1 cellular context compared by ENCODE assay signal in genomic region chr2:147181351-147182029, GRCh38.
TF ChIP-seq lines count a peak whose summit lies in the region.

No MANE protein-coding gene starts in this region.

TF ChIP-seq in GM12878, 131 proteins besides CTCF, POLR2A, EP300 and RAD21 (continued from another document):
- TF ChIP-seq E4F1 (IDR thresholded peaks at IDR 0.05; ENCODE audit: borderline replicate concordance, partially characterized antibody) (no peak), SKIL (IDR thresholded peaks at IDR 0.05; ENCODE audit: low read depth, poor library complexity, severe bottlenecking) (peak; percentile 22), PML (IDR thresholded peaks at IDR 0.05; ENCODE audit: low read length) (peak; percentile 66), BMI1 (IDR thresholded peaks at IDR 0.05; ENCODE audit: borderline replicate concordance) (no peak), MTA3 (IDR thresholded peaks at IDR 0.05; ENCODE audit: borderline replicate concordance, low read length) (peak; percentile 8; the same call in 1 of the 2 replicates), RUNX3 (IDR thresholded peaks at IDR 0.05; ENCODE audit: low read length) (peak; percentile 71), RAD51 (IDR thresholded peaks at IDR 0.05) (no peak), REST (IDR thresholded peaks at IDR 0.05; ENCODE audit: low read depth, low read length) (no peak), SUPT20H (IDR thresholded peaks at IDR 0.05; ENCODE audit: borderline replicate concordance, control insufficient read depth, low read depth, low read length) (no peak), ASH2L (IDR thresholded peaks at IDR 0.05; ENCODE audit: borderline replicate concordance, low read depth) (0 out of 2 replicates have a peak, but pooled peaks have one; percentile 52), TCF7 (IDR thresholded peaks at IDR 0.05; ENCODE audit: borderline replicate concordance) (no peak), IRF4 (IDR thresholded peaks at IDR 0.05; ENCODE audit: low read depth, low read length) (peak; percentile 33; the same call in 1 of the 2 replicates), BRCA1 (IDR thresholded peaks at IDR 0.05; ENCODE audit: low read depth, low read length) (no peak), TCF12 (IDR thresholded peaks at IDR 0.05; ENCODE audit: low read depth, low read length) (peak; percentile 24; the same call in 1 of the 2 replicates), RCOR1 (conservative IDR thresholded peaks at IDR 0.05; ENCODE audit: low read depth, low read length) (no peak), IKZF2 (IDR thresholded peaks at IDR 0.05) (peak in 1 of 2 experiments; percentile 27; a peak in 1 of 4 replicates), ZNF622 (IDR thresholded peaks at IDR 0.05) (no peak), ATF2 (IDR thresholded peaks at IDR 0.05; ENCODE audit: low read length) (peak; percentile 88), JUNB (IDR thresholded peaks at IDR 0.05) (peak; percentile 60), NRF1 (conservative IDR thresholded peaks at IDR 0.05; ENCODE audit: low read depth, low read length) (no peak), SREBF1 (IDR thresholded peaks at IDR 0.05; ENCODE audit: low read length) (no peak), GABPA (IDR thresholded peaks at IDR 0.05; ENCODE audit: low read depth) (no peak), IKZF1 (conservative IDR thresholded peaks at IDR 0.05) (no peak; the same call in 1 of the 2 replicates), FOS (IDR thresholded peaks at IDR 0.05; ENCODE audit: borderline replicate concordance, extremely low read depth, insufficient read length) (no peak), STAT3 (IDR thresholded peaks at IDR 0.05; ENCODE audit: low read depth, low read length) (0 out of 2 replicates have a peak, but pooled peaks have one; percentile 24), NR2F1 (conservative IDR thresholded peaks at IDR 0.05) (no peak), MEF2A (IDR thresholded peaks at IDR 0.05; ENCODE audit: insufficient read depth, low read depth, low read length) (0 out of 2 replicates have a peak, but pooled peaks have one; percentile 13), SP1 (IDR thresholded peaks at IDR 0.05; ENCODE audit: low read depth, low read length) (no peak), ESRRA (IDR thresholded peaks at IDR 0.05; ENCODE audit: low read length) (no peak), E2F4 (IDR thresholded peaks at IDR 0.05; ENCODE audit: low read depth, low read length) (no peak), CEBPB (IDR thresholded peaks at IDR 0.05; ENCODE audit: borderline replicate concordance in 1 of 2, low read depth in 2 of 2, low read length in 2 of 2) (peak in 1 of 2 experiments; percentile 70; a peak in 1 of 4 replicates), MLLT1 (IDR thresholded peaks at IDR 0.05) (no peak), KLF5 (IDR thresholded peaks at IDR 0.05; ENCODE audit: partially characterized antibody) (no peak), BCL11A (IDR thresholded peaks at IDR 0.05; ENCODE audit: low read depth, low read length) (0 out of 2 replicates have a peak, but pooled peaks have one; percentile 16), SMAD1 (IDR thresholded peaks at IDR 0.05; ENCODE audit: low read depth, partially characterized antibody) (no peak), CREM (IDR thresholded peaks at IDR 0.05; ENCODE audit: low read depth) (peak; percentile 43; the same call in 1 of the 2 replicates), POLR2AphosphoS5 (IDR thresholded peaks at IDR 0.05; ENCODE audit: low read length) (peak; percentile 26; the same call in 1 of the 2 replicates), FOXM1 (IDR thresholded peaks at IDR 0.05; ENCODE audit: low read depth, low read length) (peak; percentile 89; the same call in 1 of the 2 replicates), NFYA (IDR thresholded peaks at IDR 0.05; ENCODE audit: borderline replicate concordance, low read depth, low read length) (no peak), SPI1 (IDR thresholded peaks at IDR 0.05; ENCODE audit: borderline replicate concordance, insufficient read depth, low read depth, low read length) (peak; percentile 67), CREB1 (IDR thresholded peaks at IDR 0.05; ENCODE audit: low read depth) (0 out of 2 replicates have a peak, but pooled peaks have one; percentile 7), TBL1XR1 (IDR thresholded peaks at IDR 0.05; ENCODE audit: low read depth, low read length) (no peak), RB1 (IDR thresholded peaks at IDR 0.05; ENCODE audit: borderline replicate concordance) (no peak), NFIC (IDR thresholded peaks at IDR 0.05; ENCODE audit: low read depth, low read length) (peak; percentile 92), ELK1 (IDR thresholded peaks at IDR 0.05; ENCODE audit: low read depth, low read length) (no peak), MAX (IDR thresholded peaks at IDR 0.05; ENCODE audit: low read depth, low read length) (no peak), ZNF24 (IDR thresholded peaks at IDR 0.05) (no peak), NBN (IDR thresholded peaks at IDR 0.05) (0 out of 2 replicates have a peak, but pooled peaks have one; percentile 33), TCF3 (IDR thresholded peaks at IDR 0.05; ENCODE audit: borderline replicate concordance, insufficient read depth, low read depth, low read length) (no peak), PAX5 (IDR thresholded peaks at IDR 0.05; ENCODE audit: borderline replicate concordance, low read depth, low read length) (no peak)
